ENCODE assay signal across 11 cellular contexts in genomic region chr2:130385709-130386108, GRCh38. TPM values are rescaled to one million over a fixed set of nuclear protein-coding genes. Genes with fewer than 3 reads are reported as not detected.
DNase-seq lines count a peak whose midpoint lies in the region; ATAC-seq lines count a peak whose summit lies in the region.
"Had no signal": no experiment of that assay in that cellular context is flagged by ENCODE, and none has a peak within 500 bp of the region (broad histone marks: within the 10 kb centered on the region; RNA-seq: fewer than 3 reads in every experiment).

No MANE protein-coding gene starts in this region.

- DNase-seq in NOMO-1 (lab: John Stamatoyannopoulos, UW; ENCODE audit: unreplicated experiment in 2 of 2) (peak; percentile 22 to 47), sciatic nerve (ENCODE audit: low spot score) (no peak), NCI-H748 (lab: John Stamatoyannopoulos, UW; ENCODE audit: unreplicated experiment) (no peak), A172 (ENCODE audit: low spot score) (no peak)
- DNase-seq in activated T-cell treated with anti-CD3 and anti-CD28 coated beads, Interleukin-2, amount 50 U/mL, for 48 hours: no peak
- DNase-seq in stimulated activated naive CD4-positive, alpha-beta T cell treated with Interleukin-2 at 50 U/mL for 16 hours (lab: John Stamatoyannopoulos, UW): no peak
- DNase-seq: activated CD8-positive, alpha-beta memory T cell treated with anti-CD3 and anti-CD28 coated beads, Interleukin-2, amount 50 U/mL, for 4 hours; foreskin keratinocyte; mesendoderm had no signal

- ATAC-seq in GM18873 (IDR thresholded peaks at IDR 0.05; ENCODE audit: low FRiP score, unreplicated experiment): peak; percentile 64
- ATAC-seq in HG02759 (IDR thresholded peaks at IDR 0.05; ENCODE audit: unreplicated experiment): peak; percentile 57
- ATAC-seq in sciatic nerve: peak; percentile 54
- ATAC-seq: foreskin keratinocyte had no signal

- intact Hi-C loops in sciatic nerve (cut with DNase I): no loop called here

RNA-seq across cellular contexts. Expression of gene PTPN18, which starts 29.9 kb away (rescaled TPM):
- total RNA-seq in sciatic nerve: 44.7 TPM
- total RNA-seq in A172 (2014; rRNA removed; shearing (Covaris generic)): 21.0 and 25.9 TPM in 2 replicates

RNA-seq across cellular contexts. Expression of gene IMP4, which starts 43.0 kb away (rescaled TPM):
- 43.0 TPM for total RNA-seq in sciatic nerve
- 139 and 142 TPM in 2 replicates for total RNA-seq in A172 (2014; rRNA removed; shearing (Covaris generic))

Comparison
In these comparisons a context has a peak if more than half of its experiments do, and no peak if none do; other contexts are left out.
1. DNase-seq: peak in NOMO-1 (2 of 2); none in sciatic nerve (single experiment), NCI-H748 (single experiment), activated T-cell treated with anti-CD3 and anti-CD28 coated beads, Interleukin-2, amount 50 U/mL, for 48 hours (0 of 2), stimulated activated naive CD4-positive, alpha-beta T cell treated with Interleukin-2 at 50 U/mL for 16 hours (single experiment) and A172 (single experiment).
2. Peak in every context shown above with its lines, with median percentiles within 50 percentile points of each other: ATAC-seq.